ENCODE assay signal across 8 cellular contexts in the genomic region with DNA sequence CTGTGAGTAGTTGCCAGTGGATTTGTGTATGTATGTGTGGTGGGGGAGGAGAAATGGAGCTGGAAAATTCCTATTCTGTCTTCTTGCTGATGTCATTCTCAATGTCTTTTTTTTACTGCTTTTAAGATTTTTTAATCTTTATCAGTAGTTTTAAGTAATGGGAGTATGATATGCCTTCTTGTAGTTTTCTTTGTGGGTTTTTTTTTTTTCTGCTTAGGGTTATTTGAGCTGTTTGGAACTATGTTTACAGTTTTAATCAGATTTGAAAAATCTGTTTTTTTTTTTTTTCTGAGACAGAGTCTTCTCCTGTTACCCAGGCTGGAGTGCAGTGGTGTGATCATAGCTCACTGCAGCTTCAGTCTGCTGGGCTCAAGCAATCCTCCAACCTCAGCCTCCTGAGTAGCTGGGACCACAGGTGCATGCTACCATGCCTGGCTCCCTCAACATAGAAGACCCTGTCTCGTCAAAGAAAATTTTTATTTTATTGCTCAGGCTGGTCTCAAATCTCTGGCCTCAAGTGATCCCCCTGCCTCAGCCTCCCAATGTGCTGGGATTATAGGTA. TPM values are rescaled to one million over a fixed set of nuclear protein-coding genes. Genes with fewer than 3 reads are reported as not detected.
DNase-seq lines count a peak whose midpoint lies in the region; ATAC-seq and TF ChIP-seq lines count a peak whose summit lies in the region.
"Had no signal": no experiment of that assay in that cellular context is flagged by ENCODE, and none has a peak within 500 bp of the region (broad histone marks: within the 10 kb centered on the region; RNA-seq: fewer than 3 reads in every experiment).

No MANE protein-coding gene starts in this region.

- no peaks in the 10 kb centered on the region for H3K36me3 ChIP-seq in HEK293 (ENCODE audit: control insufficient read depth in 2 of 2, insufficient read depth in 1 of 2, low read length in 2 of 2)

- peaks cover 2% of the 10 kb centered on the region; the same call in 1 of the 2 replicates for H3K4me1 ChIP-seq in HEK293 (ENCODE audit: control insufficient read depth, insufficient read depth, low read length)
- H3K4me1 ChIP-seq in right cardiac atrium (ENCODE audit: control insufficient read depth, insufficient read depth, low read length), result peaks cover 10% of the 10 kb centered on the region

- H3K9me3 Mint-ChIP-seq in activated CD8-positive, alpha-beta T cell treated with anti-CD3 and anti-CD28 coated beads for 36 hours, result peaks cover 7% of the 10 kb centered on the region
- peaks cover 7 to 14% of the 10 kb centered on the region in 2 donors for H3K9me3 Mint-ChIP-seq in stimulated activated naive B cell treated with anti-CD40 and anti-IgM and Interleukin-4, amounts not matched to agents 10 μg/mL and 1 μg/mL and 100 μg/mL, for 72 hours

- H3K9me3 ChIP-seq in HEK293 (ENCODE audit: control insufficient read depth, insufficient read depth, low read depth, low read length) (no peaks in the 10 kb centered on the region), right cardiac atrium (ENCODE audit: control insufficient read depth, low read length) (no peaks in the 10 kb centered on the region)

- peak overlapping the region; percentile 26 for H3K27ac Mint-ChIP-seq in activated CD8-positive, alpha-beta T cell treated with anti-CD3 and anti-CD28 coated beads for 36 hours
- peak overlapping the region; percentile 91 for H3K27ac Mint-ChIP-seq in stimulated activated naive B cell treated with anti-CD40 and anti-IgM and Interleukin-4, amounts not matched to agents 10 μg/mL and 1 μg/mL and 100 μg/mL, for 72 hours

- ATAC-seq in activated CD8-positive, alpha-beta T cell treated with anti-CD3 and anti-CD28 coated beads for 36 hours, result no peak
- no peak for ATAC-seq in right cardiac atrium
- ATAC-seq in stimulated activated naive B cell treated with anti-CD40 and anti-IgM and Interleukin-4, amounts not matched to agents 10 μg/mL and 1 μg/mL and 100 μg/mL, for 72 hours (replicated peaks), result no peak

- no peak for DNase-seq in activated CD8-positive, alpha-beta T cell treated with anti-CD3 and anti-CD28 coated beads for 36 hours
- DNase-seq in right cardiac atrium (peak in 1 of 3 donors; percentile 24), hepatic stellate cell (ENCODE audit: low spot score) (no peak), COLO668 (lab: John Stamatoyannopoulos, UW; ENCODE audit: unreplicated experiment) (no peak), activated gamma-delta T cell treated with Interleukin-2 at 50 U/mL for 16 hours (no peak)
- DNase-seq in stimulated activated naive B cell treated with anti-CD40 and anti-IgM and Interleukin-4, amounts not matched to agents 10 μg/mL and 1 μg/mL and 100 μg/mL, for 72 hours, result no peak
- DNase-seq: H7 had no signal

- no peak overlapping the region for H3K4me3 Mint-ChIP-seq in activated CD8-positive, alpha-beta T cell treated with anti-CD3 and anti-CD28 coated beads for 36 hours
- H3K4me3 Mint-ChIP-seq in stimulated activated naive B cell treated with anti-CD40 and anti-IgM and Interleukin-4, amounts not matched to agents 10 μg/mL and 1 μg/mL and 100 μg/mL, for 72 hours, result peak overlapping the region; percentile 42 to 68

- 78% methylated on average over 1 of the region's 1 CpG for WGBS in right cardiac atrium

- CTCF ChIA-PET in HEK293 (lab: Yijun Ruan, JAX), result interaction anchor here (0.7 to 2.6 kb wide), 5 partner anchors 38 to 577 kb away, joined by 3 to 7 read pairs (median 4); a partner anchor contains a TSS
- CTCF ChIA-PET in activated CD8-positive, alpha-beta T cell treated with anti-CD3 and anti-CD28 coated beads for 36 hours (lab: Charles Lee), result interaction anchor here (0.8 to 5.7 kb wide), 10 partner anchors 9 to 280 kb away, joined by 3 to 63 read pairs (median 6); a partner anchor contains a TSS

- H3K27me3 Mint-ChIP-seq in activated CD8-positive, alpha-beta T cell treated with anti-CD3 and anti-CD28 coated beads for 36 hours, result no peaks in the 10 kb centered on the region
- no peaks in the 10 kb centered on the region for H3K27me3 Mint-ChIP-seq in stimulated activated naive B cell treated with anti-CD40 and anti-IgM and Interleukin-4, amounts not matched to agents 10 μg/mL and 1 μg/mL and 100 μg/mL, for 72 hours

- POLR2A ChIA-PET in HEK293 (lab: Yijun Ruan, JAX), result interaction anchor here (0.7 to 1.2 kb wide), 3 partner anchors 37 to 319 kb away, joined by 3 to 5 read pairs (median 5); a partner anchor contains a TSS
- POLR2A ChIA-PET in activated CD8-positive, alpha-beta T cell treated with anti-CD3 and anti-CD28 coated beads for 36 hours (lab: Charles Lee), result interaction anchor here (0.9 to 1.0 kb wide), 2 partner anchors 25 to 116 kb away, joined by 3 read pairs; no protein-coding TSS in a partner anchor

- no peak overlapping the region for H3K27ac ChIP-seq in HEK293 (ENCODE audit: extremely low read depth, low read depth, low read length)
- H3K27ac ChIP-seq in right cardiac atrium (ENCODE audit: low read length), result peak overlapping the region; percentile 54

- no peak for TF ChIP-seq CTCF in HEK293 (tag by site-specific recombination; IDR thresholded peaks at IDR 0.05)
- TF ChIP-seq CTCF in activated CD8-positive, alpha-beta T cell treated with anti-CD3 and anti-CD28 coated beads for 36 hours (IDR thresholded peaks at IDR 0.05), result no peak

- no peaks in the 10 kb centered on the region for H3K36me3 Mint-ChIP-seq in activated CD8-positive, alpha-beta T cell treated with anti-CD3 and anti-CD28 coated beads for 36 hours (ENCODE audit: low read depth)
- H3K36me3 Mint-ChIP-seq in stimulated activated naive B cell treated with anti-CD40 and anti-IgM and Interleukin-4, amounts not matched to agents 10 μg/mL and 1 μg/mL and 100 μg/mL, for 72 hours, result peaks cover 8 to 9% of the 10 kb centered on the region in 2 donors

- H3K4me1 Mint-ChIP-seq in activated CD8-positive, alpha-beta T cell treated with anti-CD3 and anti-CD28 coated beads for 36 hours (ENCODE audit: low read depth), result peaks cover 24% of the 10 kb centered on the region
- peaks cover 16 to 35% of the 10 kb centered on the region in 2 donors for H3K4me1 Mint-ChIP-seq in stimulated activated naive B cell treated with anti-CD40 and anti-IgM and Interleukin-4, amounts not matched to agents 10 μg/mL and 1 μg/mL and 100 μg/mL, for 72 hours

- intact Hi-C loops in activated CD8-positive, alpha-beta T cell treated with anti-CD3 and anti-CD28 coated beads for 36 hours (cut with micrococcal nuclease), result no loop called here
- intact Hi-C loops in right cardiac atrium (cut with DNase I), result loop anchor here in 1 of 4 donors (10.0 kb wide), 1 partner anchor 167 kb away; a partner anchor contains a TSS

- no peaks in the 10 kb centered on the region for H3K27me3 ChIP-seq in right cardiac atrium (ENCODE audit: control insufficient read depth, insufficient read depth)

- H3K4me3 ChIP-seq in HEK293 (ENCODE audit: low read depth, low read length), result no peak overlapping the region
- peak overlapping the region; percentile 12 for H3K4me3 ChIP-seq in right cardiac atrium (ENCODE audit: low read length)

TF ChIP-seq in HEK293, 187 proteins besides CTCF, POLR2A, EP300 and RAD21 (continues in another document):
- TF ChIP-seq, protein P1, sequence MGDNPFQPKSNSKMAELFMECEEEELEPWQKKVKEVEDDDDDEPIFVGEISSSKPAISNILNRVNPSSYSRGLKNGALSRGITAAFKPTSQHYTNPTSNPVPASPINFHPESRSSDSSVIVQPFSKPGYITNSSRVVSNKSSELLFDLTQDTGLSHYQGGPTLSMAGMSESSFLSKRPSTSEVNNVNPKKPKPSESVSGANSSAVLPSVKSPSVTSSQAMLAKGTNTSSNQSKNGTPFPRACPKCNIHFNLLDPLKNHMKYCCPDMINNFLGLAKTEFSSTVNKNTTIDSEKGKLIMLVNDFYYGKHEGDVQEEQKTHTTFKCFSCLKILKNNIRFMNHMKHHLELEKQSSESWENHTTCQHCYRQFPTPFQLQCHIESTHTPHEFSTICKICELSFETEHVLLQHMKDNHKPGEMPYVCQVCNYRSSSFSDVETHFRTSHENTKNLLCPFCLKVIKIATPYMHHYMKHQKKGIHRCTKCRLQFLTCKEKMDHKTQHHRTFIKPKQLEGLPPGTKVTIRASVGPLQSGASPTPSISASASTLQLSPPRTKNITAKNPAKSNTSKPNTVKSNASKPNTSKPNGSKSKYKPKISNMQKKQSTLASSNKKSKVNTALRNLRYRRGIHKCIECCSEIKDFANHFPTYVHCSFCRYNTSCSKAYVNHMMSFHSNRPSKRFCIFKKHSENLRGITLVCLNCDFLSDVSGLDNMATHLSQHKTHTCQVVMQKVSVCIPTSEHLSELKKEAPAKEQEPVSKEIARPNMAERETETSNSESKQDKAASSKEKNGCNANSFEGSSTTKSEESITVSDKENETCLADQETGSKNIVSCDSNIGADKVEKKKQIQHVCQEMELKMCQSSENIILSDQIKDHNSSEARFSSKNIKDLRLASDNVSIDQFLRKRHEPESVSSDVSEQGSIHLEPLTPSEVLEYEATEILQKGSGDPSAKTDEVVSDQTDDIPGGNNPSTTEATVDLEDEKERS (tag by site-specific recombination; IDR thresholded peaks at IDR 0.05), result no peak
- TF ChIP-seq ZSCAN30 (tag by site-specific recombination; IDR thresholded peaks at IDR 0.05) (no peak), HOXA7 (CRISPR knock-in tag; IDR thresholded peaks at IDR 0.05; ENCODE audit: borderline replicate concordance) (no peak), ZNF335 (tag by site-specific recombination; conservative IDR thresholded peaks at IDR 0.05) (peak; percentile 64; the same call in 1 of the 2 replicates)
- TF ChIP-seq, protein P2, sequence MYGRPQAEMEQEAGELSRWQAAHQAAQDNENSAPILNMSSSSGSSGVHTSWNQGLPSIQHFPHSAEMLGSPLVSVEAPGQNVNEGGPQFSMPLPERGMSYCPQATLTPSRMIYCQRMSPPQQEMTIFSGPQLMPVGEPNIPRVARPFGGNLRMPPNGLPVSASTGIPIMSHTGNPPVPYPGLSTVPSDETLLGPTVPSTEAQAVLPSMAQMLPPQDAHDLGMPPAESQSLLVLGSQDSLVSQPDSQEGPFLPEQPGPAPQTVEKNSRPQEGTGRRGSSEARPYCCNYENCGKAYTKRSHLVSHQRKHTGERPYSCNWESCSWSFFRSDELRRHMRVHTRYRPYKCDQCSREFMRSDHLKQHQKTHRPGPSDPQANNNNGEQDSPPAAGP (tag by site-specific recombination; IDR thresholded peaks at IDR 0.05), result no peak

RNA-seq across cellular contexts. Expression of a gene that starts 37.1 kb away (rescaled TPM):
- 10 to 100 TPM; 12.1 to 16.2 TPM for total RNA-seq in activated CD8-positive, alpha-beta T cell treated with anti-CD3 and anti-CD28 coated beads for 36 hours
- total RNA-seq in right cardiac atrium, result 1 to 10 TPM; 7.0 to 8.8 (median 8.5) TPM
- polyA plus RNA-seq in right cardiac atrium, result 8.1 TPM
